In genomic region chr3:78660958-78661357, GRCh38 we compare ENCODE assay signal across 30 cellular contexts.
DNase-seq lines count a peak whose midpoint lies in the region; ATAC-seq, FAIRE-seq and TF ChIP-seq lines count a peak whose summit lies in the region.
"Had no signal": no experiment of that assay in that cellular context is flagged by ENCODE, and none has a peak within 500 bp of the region (broad histone marks: within the 10 kb centered on the region; RNA-seq: fewer than 3 reads in every experiment).

No MANE protein-coding gene starts in this region.

- H3K36me3 Mint-ChIP-seq in activated T-helper 17 cell treated with anti-CD3 and anti-CD28 coated beads, Interleukin-2, amount 50 U/mL, for 72 hours (ENCODE audit: low read depth) = no peaks in the 10 kb centered on the region
- H3K36me3 Mint-ChIP-seq in activated CD4-positive, alpha-beta memory T cell treated with anti-CD3 and anti-CD28 coated beads for 36 hours = no peaks in the 10 kb centered on the region
- H3K36me3 Mint-ChIP-seq: CD4-positive, CD25-positive, alpha-beta regulatory T cell; natural killer cell had no signal

- no peak overlapping the region for H3K27ac Mint-ChIP-seq in activated T-helper 17 cell treated with anti-CD3 and anti-CD28 coated beads, Interleukin-2, amount 50 U/mL, for 72 hours
- no peak overlapping the region for H3K27ac Mint-ChIP-seq in activated CD4-positive, alpha-beta memory T cell treated with anti-CD3 and anti-CD28 coated beads for 36 hours
- H3K27ac Mint-ChIP-seq: CD4-positive, CD25-positive, alpha-beta regulatory T cell; effector memory CD8-positive, alpha-beta T cell; natural killer cell; T-helper 1 cell treated with Interleukin-12 subunit alpha and Interleukin-12 subunit beta and Interleukin-4 antibody, amounts not matched to agents 30 μg/mL and 1 μg/mL, for 36 hours; type B pancreatic cell had no signal

- no peak overlapping the region for H3K4me3 Mint-ChIP-seq in activated T-helper 17 cell treated with anti-CD3 and anti-CD28 coated beads, Interleukin-2, amount 50 U/mL, for 72 hours
- H3K4me3 Mint-ChIP-seq in activated CD4-positive, alpha-beta memory T cell treated with anti-CD3 and anti-CD28 coated beads for 36 hours = no peak overlapping the region
- H3K4me3 Mint-ChIP-seq: CD4-positive, CD25-positive, alpha-beta regulatory T cell; effector memory CD8-positive, alpha-beta T cell; natural killer cell; T-helper 1 cell treated with Interleukin-12 subunit alpha and Interleukin-12 subunit beta and Interleukin-4 antibody, amounts not matched to agents 30 μg/mL and 1 μg/mL, for 36 hours; type B pancreatic cell had no signal

- peak; percentile 40 for DNase-seq in AG20443 (ENCODE audit: low spot score)
- peak; percentile 27 for DNase-seq in GM03348 (ENCODE audit: low spot score)
- DNase-seq in fibroblast of pulmonary artery (ENCODE audit: low read depth) = peak; percentile 33
- no peak for DNase-seq in sciatic nerve (ENCODE audit: low spot score)
- DNase-seq in activated CD4-positive, alpha-beta memory T cell treated with anti-CD3 and anti-CD28 coated beads for 36 hours = no peak
- DNase-seq in pancreas = no peak
- DNase-seq: activated T-cell treated with anti-CD3 and anti-CD28 coated beads, Interleukin-2, amount 50 U/mL, for 48 hours; AML-193; CD4-positive, CD25-positive, alpha-beta regulatory T cell; cortex of kidney; effector memory CD8-positive, alpha-beta T cell; kidney glomerular epithelial cell; mucosa of descending colon; natural killer cell; NCI-H2029 treated with DMSO at 0.1 percent for 48 hours; NCI-H345; occipital lobe; PC-3; psoas muscle; stimulated activated CD4-positive, alpha-beta T cell treated with anti-CD3 and anti-CD28 coated beads, Interleukin-4, amount 100 ng/mL, for 4 hours had no signal

- TF ChIP-seq CTCF in fibroblast of pulmonary artery (IDR thresholded peaks at IDR 0.05; ENCODE audit: low read length, missing control alignments) (no peak), pancreas (IDR thresholded peaks at IDR 0.05) (no peak)

- peaks cover 0 to 6% (median 1%) of the 10 kb centered on the region in 4 donors for H3K27me3 ChIP-seq in pancreas
- H3K27me3 ChIP-seq: cardiac muscle cell, hepatocyte had no signal

- peak; percentile 74 for ATAC-seq in sciatic nerve
- ATAC-seq in activated T-helper 17 cell treated with anti-CD3 and anti-CD28 coated beads, Interleukin-2, amount 50 U/mL, for 72 hours (replicated peaks) = no peak
- ATAC-seq in pancreas = no peak
- ATAC-seq: effector memory CD8-positive, alpha-beta T cell; mucosa of descending colon; natural killer cell; PC-3; SK-N-SH treated with all-trans-retinoic acid at 6 μM for 48 hours had no signal

- H3K27ac ChIP-seq in pancreas = no peak overlapping the region
- H3K27ac ChIP-seq: cardiac muscle cell, hepatocyte, psoas muscle had no signal

- H3K9me3 Mint-ChIP-seq in activated T-helper 17 cell treated with anti-CD3 and anti-CD28 coated beads, Interleukin-2, amount 50 U/mL, for 72 hours = no peaks in the 10 kb centered on the region
- H3K9me3 Mint-ChIP-seq in activated CD4-positive, alpha-beta memory T cell treated with anti-CD3 and anti-CD28 coated beads for 36 hours = no peaks in the 10 kb centered on the region
- H3K9me3 Mint-ChIP-seq: natural killer cell; T-helper 1 cell treated with Interleukin-12 subunit alpha and Interleukin-12 subunit beta and Interleukin-4 antibody, amounts not matched to agents 30 μg/mL and 1 μg/mL, for 36 hours; type B pancreatic cell had no signal

- no peaks in the 10 kb centered on the region for H3K27me3 Mint-ChIP-seq in activated T-helper 17 cell treated with anti-CD3 and anti-CD28 coated beads, Interleukin-2, amount 50 U/mL, for 72 hours
- no peaks in the 10 kb centered on the region for H3K27me3 Mint-ChIP-seq in activated CD4-positive, alpha-beta memory T cell treated with anti-CD3 and anti-CD28 coated beads for 36 hours
- H3K27me3 Mint-ChIP-seq: CD4-positive, CD25-positive, alpha-beta regulatory T cell; effector memory CD8-positive, alpha-beta T cell; type B pancreatic cell had no signal

- intact Hi-C loops in sciatic nerve (cut with DNase I) = no loop called here
- intact Hi-C loops in activated CD4-positive, alpha-beta memory T cell treated with anti-CD3 and anti-CD28 coated beads for 36 hours (cut with micrococcal nuclease) = loop anchor here (5.0 kb wide), 1 partner anchor 836 kb away; no protein-coding TSS in a partner anchor
- intact Hi-C loops in pancreas (cut with DNase I) = loop anchor here in 1 of 3 donors (5.0 kb wide), 1 partner anchor 356 kb away; no protein-coding TSS in a partner anchor

- H3K4me1 Mint-ChIP-seq in activated T-helper 17 cell treated with anti-CD3 and anti-CD28 coated beads, Interleukin-2, amount 50 U/mL, for 72 hours = no peaks in the 10 kb centered on the region
- no peaks in the 10 kb centered on the region for H3K4me1 Mint-ChIP-seq in activated CD4-positive, alpha-beta memory T cell treated with anti-CD3 and anti-CD28 coated beads for 36 hours (ENCODE audit: low read depth)
- H3K4me1 Mint-ChIP-seq: CD4-positive, CD25-positive, alpha-beta regulatory T cell; natural killer cell had no signal

- POLR2A ChIA-PET in activated CD4-positive, alpha-beta memory T cell treated with anti-CD3 and anti-CD28 coated beads for 36 hours (lab: Charles Lee) = no interaction called here

- CTCF ChIA-PET in activated CD4-positive, alpha-beta memory T cell treated with anti-CD3 and anti-CD28 coated beads for 36 hours (lab: Charles Lee) = no interaction called here

- H3K4me3 ChIP-seq in fibroblast of pulmonary artery (replicated peaks; ENCODE audit: low read depth, low read length) (no peak overlapping the region), pancreas (no peak overlapping the region)
- H3K4me3 ChIP-seq: cardiac muscle cell, hepatocyte, mucosa of descending colon, psoas muscle had no signal

- H3K9me3 ChIP-seq in pancreas = no peaks in the 10 kb centered on the region
- H3K9me3 ChIP-seq: mucosa of descending colon, psoas muscle had no signal

- no peaks in the 10 kb centered on the region for H3K4me1 ChIP-seq in pancreas
- H3K4me1 ChIP-seq: psoas muscle had no signal

- no peak for FAIRE-seq in pancreas (lab: Jason Lieb, UNC)
- FAIRE-seq: astrocyte, GM18507, HTR-8/SVneo, TTC549 had no signal

- H3K36me3 ChIP-seq in pancreas = no peaks in the 10 kb centered on the region

- WGBS in pancreas, 2 donors = 67 to 69% methylated on average over 6 of the region's 6 CpGs

Comparison
In these comparisons a context has a peak if more than half of its experiments do, and no peak if none do; other contexts are left out.
1. DNase-seq: peak in AG20443 (single experiment), GM03348 (single experiment) and fibroblast of pulmonary artery (single experiment); none in sciatic nerve (single experiment), activated CD4-positive, alpha-beta memory T cell treated with anti-CD3 and anti-CD28 coated beads for 36 hours (single experiment) and pancreas (0 of 6).